In genomic region chr16:16417914-16418544, GRCh38 we compare ENCODE assay signal across 4 cellular contexts. TPM values are rescaled to one million over a fixed set of nuclear protein-coding genes. Genes with fewer than 3 reads are reported as not detected.
DNase-seq lines count a peak whose midpoint lies in the region; ATAC-seq, FAIRE-seq and TF ChIP-seq lines count a peak whose summit lies in the region.
"Not testable (repeated sequence)": the region's sequence is repeated elsewhere in the genome, so short reads cannot be mapped to it uniquely, and the experiment has no call there.

No MANE protein-coding gene starts in this region.

- H2AFZ ChIP-seq in GM23338; HepG2 (ENCODE audit: low read length): not testable (repeated sequence)

- not testable (repeated sequence) for TF ChIP-seq EP300 in HepG2 (IDR thresholded peaks at IDR 0.05; ENCODE audit: low read depth in 2 of 2, low read length in 2 of 2); HepG2 (CRISPR knock-in tag; IDR thresholded peaks at IDR 0.05; ENCODE audit: borderline replicate concordance)

- H3K79me2 ChIP-seq in GM23338 (replicated peaks; ENCODE audit: insufficient read depth); HepG2 (ENCODE audit: insufficient read depth, low read length): not testable (repeated sequence)

- not testable (repeated sequence) for H3K27me3 ChIP-seq in GM23338 (ENCODE audit: insufficient read depth); HepG2 (ENCODE audit: control insufficient read depth in 1 of 2, insufficient read depth in 2 of 2, low read length in 2 of 2)

- H3K9ac ChIP-seq in HepG2 (ENCODE audit: insufficient read depth, low read depth, low read length) = not testable (repeated sequence)

- not testable (repeated sequence) for H3K27me3 Mint-ChIP-seq in GM23338 (ENCODE audit: insufficient read depth, low read depth, poor library complexity); WTC11 (ENCODE audit: low read depth)

- H3K9me3 ChIP-seq in HepG2 (ENCODE audit: low read length) = not testable (repeated sequence)

- not testable (repeated sequence) for H3K9me2 ChIP-seq in GM23338 (ENCODE audit: insufficient read depth)

- not testable (repeated sequence) for TF ChIP-seq CTCF in GM23338 (conservative IDR thresholded peaks at IDR 0.05; ENCODE audit: low read depth in 2 of 2); WTC11 (IDR thresholded peaks at IDR 0.05); HepG2 (CRISPR knock-in tag; IDR thresholded peaks at IDR 0.05)

- in situ Hi-C loops in HepG2 (cut with HindIII; ENCODE audit: extremely low pct_ligation_motif_present, low pct_unique_long_range_greater_than_20kb) = not testable (repeated sequence)

- not testable (repeated sequence) for H3K36me3 Mint-ChIP-seq in GM23338 (ENCODE audit: low read depth); WTC11

- not testable (repeated sequence) for H3K4me3 Mint-ChIP-seq in GM23338, WTC11

- not testable (repeated sequence) for DNase-seq in GM23338 (ENCODE audit: low spot score); WTC11 (ENCODE audit: low spot score); HepG2 (ENCODE audit: low spot score); stimulated activated naive CD8-positive, alpha-beta T cell treated with anti-CD3 and anti-CD28 coated beads, Interleukin-15, Interleukin-2, amounts not matched to agents 100 U/mL and 50 U/mL, for 24 hours

- not testable (repeated sequence) for TF ChIP-seq POLR2A in HepG2 (IDR thresholded peaks at IDR 0.05; ENCODE audit: insufficient read depth in 1 of 2, low read depth in 2 of 2, low read length in 2 of 2)

- not testable (repeated sequence) for H3K27ac ChIP-seq in GM23338 (ENCODE audit: low read depth); HepG2 (ENCODE audit: extremely low read length, insufficient read depth, low read length)

- TF ChIP-seq RAD21 in HepG2 (CRISPR knock-in tag; IDR thresholded peaks at IDR 0.05) = not testable (repeated sequence)

- POLR2A ChIA-PET in WTC11 (lab: Charles Lee); HepG2 (lab: Yijun Ruan, JAX): not testable (repeated sequence)

- intact Hi-C loops in HepG2 (cut with micrococcal nuclease; ENCODE audit: unreplicated experiment) = not testable (repeated sequence)

- H3K4me1 Mint-ChIP-seq in GM23338, WTC11: not testable (repeated sequence)

- H3K9me3 Mint-ChIP-seq in GM23338, WTC11: not testable (repeated sequence)

- peak; percentile 82 for ATAC-seq in GM23338
- ATAC-seq in WTC11 = peak; percentile 75
- ATAC-seq in HepG2 = peak; percentile 41
- peak; percentile 26 for ATAC-seq in stimulated activated naive CD8-positive, alpha-beta T cell treated with anti-CD3 and anti-CD28 coated beads, Interleukin-15, Interleukin-2, amounts not matched to agents 100 U/mL and 50 U/mL, for 24 hours

- H3K4me3 ChIP-seq in GM23338; HepG2 (replicated peaks in 1 of 3; ENCODE audit: insufficient read depth in 1 of 3, low read depth in 2 of 3, low read length in 3 of 3): not testable (repeated sequence)

- H3K27ac Mint-ChIP-seq in GM23338, WTC11: not testable (repeated sequence)

- H3K4me1 ChIP-seq in GM23338 (ENCODE audit: insufficient read depth); HepG2 (ENCODE audit: insufficient read depth, low read length): not testable (repeated sequence)

- not testable (repeated sequence) for H3K36me3 ChIP-seq in GM23338 (ENCODE audit: insufficient read depth); HepG2 (replicated peaks in 1 of 2; ENCODE audit: control insufficient read depth in 1 of 2, insufficient read depth in 2 of 2, low read length in 2 of 2)

- not testable (repeated sequence) for FAIRE-seq in HepG2 (lab: Jason Lieb, UNC)

- H3F3A ChIP-seq in GM23338 (replicated peaks; ENCODE audit: low read depth) = not testable (repeated sequence)

- CTCF ChIA-PET in WTC11 (lab: Charles Lee); HepG2 (lab: Yijun Ruan, JAX; ENCODE audit: low intra/inter-chr PET ratio, low total read pairs): not testable (repeated sequence)

- WGBS in HepG2 (ENCODE audit: low lambda C conversion rate) = 3% methylated on average over 3 of the region's 5 CpGs

- BruUV-seq in HepG2 (replicated peaks; lab: Mats Ljungman, UMichigan) = not testable (repeated sequence)

- H3K4me2 ChIP-seq in GM23338; HepG2 (ENCODE audit: low read depth, low read length): not testable (repeated sequence)

- H4K20me1 ChIP-seq in GM23338 (replicated peaks; ENCODE audit: insufficient read depth); HepG2 (ENCODE audit: insufficient read depth, low read length): not testable (repeated sequence)

RNA-seq across cellular contexts. Expression of gene NPIPA7, which starts 39.1 kb away (rescaled TPM):
- total RNA-seq in GM23338 (2014; rRNA removed; shearing (Covaris generic)) = 7.3 and 11.7 TPM in 2 replicates
- polyA plus RNA-seq in GM23338 (2016; fragmentation: Nextera tagmentation; extraction: Ambion mirVana) (34.1 and 39.1 TPM in 2 replicates), HepG2 (2011; rRNA removed) (65.3 and 97.4 TPM in 2 replicates)
- total RNA-seq in WTC11 (2021) (4.9 to 8.5 TPM (median 7.1 TPM) in 3 replicates), HepG2 (2016; rRNA removed; fragmentation: Illumina TruSeq; extraction: Trizol) (4.8 and 11.0 TPM in 2 replicates)
- total RNA-seq in HepG2 (2016; cell fraction: cytosol; rRNA removed; fragmentation: Illumina TruSeq; extraction: Trizol; ENCODE audit: low read depth) = 1.1 and 2.6 TPM in 2 replicates
- total RNA-seq in HepG2 (2016; cell fraction: insoluble cytoplasmic fraction; rRNA removed; fragmentation: Illumina TruSeq; extraction: Trizol) = 4.3 and 9.5 TPM in 2 replicates
- total RNA-seq in HepG2 (2016; cell fraction: membrane; rRNA removed; fragmentation: Illumina TruSeq; extraction: Trizol) = 4.0 and 4.2 TPM in 2 replicates
- total RNA-seq in HepG2 (2016; cell fraction: nucleus; rRNA removed; fragmentation: Illumina TruSeq; extraction: Trizol) = 4.9 and 17.0 TPM in 2 replicates
- polyA plus RNA-seq in HepG2 (2011; cell fraction: cytosol; rRNA removed) = 30.8 and 41.5 TPM in 2 replicates
- polyA plus RNA-seq in HepG2 (2011; cell fraction: nucleus; rRNA removed) = 91.0 and 119 TPM in 2 replicates
- polyA plus RNA-seq in HepG2 (2012) = 13.5 and 19.9 TPM in 2 replicates
- 3.9 and 4.4 TPM in 2 replicates for polyA plus RNA-seq in HepG2 (2016; cell fraction: cytosol; fragmentation: Illumina TruSeq; extraction: Trizol; ENCODE audit: low read depth)
- polyA plus RNA-seq in HepG2 (2016; cell fraction: insoluble cytoplasmic fraction; fragmentation: Illumina TruSeq; extraction: Trizol; ENCODE audit: low read depth) = 17.8 and 30.2 TPM in 2 replicates
- 7.8 and 8.1 TPM in 2 replicates for polyA plus RNA-seq in HepG2 (2016; cell fraction: membrane; fragmentation: Illumina TruSeq; extraction: Trizol; ENCODE audit: low read depth)
- 104 and 133 TPM in 2 replicates for polyA plus RNA-seq in HepG2 (2016; cell fraction: nucleus; fragmentation: Illumina TruSeq; extraction: Trizol; ENCODE audit: insufficient read depth, low read depth)
- polyA minus RNA-seq in HepG2 (2011; rRNA and poly(A)+ RNA removed; ENCODE audit: low replicate concordance) = 0.92 and 1.1 TPM in 2 replicates
- 1.4 and 3.1 TPM in 2 replicates for polyA minus RNA-seq in HepG2 (2011; cell fraction: cytosol; rRNA and poly(A)+ RNA removed)
- polyA minus RNA-seq in HepG2 (2011; cell fraction: nucleus; rRNA and poly(A)+ RNA removed) = 6.7 and 7.5 TPM in 2 replicates

Comparison
In these comparisons a context has a peak if more than half of its experiments do, and no peak if none do; other contexts are left out.
1. ATAC-seq: peak in every context shown above with its lines; median percentile 82 in GM23338; 75 in WTC11; 41 in HepG2; 26 in stimulated activated naive CD8-positive, alpha-beta T cell treated with anti-CD3 and anti-CD28 coated beads, Interleukin-15, Interleukin-2, amounts not matched to agents 100 U/mL and 50 U/mL, for 24 hours.